ENCODE assay signal across 9 cellular contexts in the genomic region with DNA sequence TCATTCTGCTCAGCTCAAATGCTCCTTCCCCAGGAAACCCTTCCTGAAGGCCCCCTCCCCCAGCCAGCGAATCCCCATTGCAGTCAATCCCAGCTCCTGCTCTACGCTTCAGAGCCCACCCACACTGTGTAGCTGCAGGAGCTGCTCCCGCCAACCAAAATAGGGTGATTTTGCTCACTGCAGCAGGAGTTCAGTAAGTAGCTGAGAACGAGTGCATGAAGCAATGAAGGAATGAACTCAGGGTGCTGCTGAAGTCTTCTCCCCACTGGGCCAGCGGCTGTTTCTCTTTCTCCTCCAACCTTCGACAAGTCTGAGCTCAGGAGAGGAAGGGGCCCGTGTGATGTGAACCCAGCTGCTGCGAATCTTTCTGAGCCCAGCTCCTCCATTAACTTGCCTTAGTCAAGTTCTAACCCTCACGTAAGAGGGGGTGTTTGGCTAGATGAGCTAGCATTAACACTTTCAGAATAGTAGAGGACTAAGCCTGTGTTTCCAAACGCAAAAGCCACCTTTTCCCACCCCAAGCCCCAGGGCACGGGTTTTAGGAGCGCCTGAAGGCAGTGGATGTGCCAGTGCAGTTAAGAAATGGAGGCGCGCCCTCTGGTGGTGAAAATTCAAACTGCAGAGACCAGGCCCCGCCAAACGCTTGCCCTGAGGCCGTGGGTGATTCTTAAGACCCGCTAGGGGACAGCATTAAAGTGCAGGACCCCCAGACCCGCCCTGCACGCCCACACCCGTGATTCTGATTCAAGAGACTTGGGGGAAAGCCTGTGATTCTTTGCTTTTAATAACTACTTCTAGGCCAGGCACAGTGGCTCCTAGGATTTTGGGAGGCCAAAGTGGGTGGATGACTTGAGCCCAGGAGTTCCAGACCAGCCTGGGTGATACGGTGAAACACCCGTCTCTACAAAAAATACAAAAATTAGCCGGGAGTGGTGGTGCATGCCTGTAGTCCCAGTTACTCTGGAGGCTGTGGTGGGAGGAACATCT. TPM values are rescaled to one million over a fixed set of nuclear protein-coding genes. Genes with fewer than 3 reads are reported as not detected.
DNase-seq lines count a peak whose midpoint lies in the region; ATAC-seq and TF ChIP-seq lines count a peak whose summit lies in the region.
"Had no signal": no experiment of that assay in that cellular context is flagged by ENCODE, and none has a peak within 500 bp of the region (broad histone marks: within the 10 kb centered on the region; RNA-seq: fewer than 3 reads in every experiment).

No MANE protein-coding gene starts in this region.

- H3K4me1 ChIP-seq in SJSA1 (replicated peaks) (no peaks in the 10 kb centered on the region), adrenal gland (replicated peaks in 1 of 2) (no peaks in the 10 kb centered on the region), spleen (peaks cover 0 to 5% (median 0%) of the 10 kb centered on the region in 6 donors)

- peak; percentile 51 to 66 (median 56) for DNase-seq in NCI-H1417 (lab: John Stamatoyannopoulos, UW)
- no peak for DNase-seq in NCI-H1417 treated with DMSO at 0.1 percent for 48 hours (lab: John Stamatoyannopoulos, UW)
- peak; percentile 50 to 63 for DNase-seq in SJSA1 (ENCODE audit: low read depth in 1 of 2, low spot score in 2 of 2)
- peak; percentile 29 to 76 (median 60) for DNase-seq in adrenal gland
- DNase-seq in hepatic stellate cell (ENCODE audit: low spot score): peak; percentile 52
- peak; percentile 83 for DNase-seq in spleen
- DNase-seq in epidermal melanocyte (ENCODE audit: insufficient read length, low spot score): no peak

- WGBS in adrenal gland, 4 donors: 22 to 42% (median 27%) methylated on average over 13 to 24 of the region's 24 CpGs
- 27 to 30% (median 28%) methylated on average over 18 to 24 of the region's 24 CpGs for WGBS in spleen, 5 donors

- H3K27me3 ChIP-seq in SJSA1 (replicated peaks) (no peaks in the 10 kb centered on the region), adrenal gland (no peaks in the 10 kb centered on the region), spleen (replicated peaks in 1 of 7) (peaks cover 0 to 33% (median 0%) of the 10 kb centered on the region in 7 donors)

- TF ChIP-seq CTCF in adrenal gland (IDR thresholded peaks at IDR 0.05) (peak; percentile 60 to 93 (median 73)), spleen (IDR thresholded peaks at IDR 0.05 in 8 of 11, conservative IDR thresholded peaks at IDR 0.05 in 3 of 11) (peak; percentile 19 to 92 (median 86))

- TF ChIP-seq POLR2A in adrenal gland (IDR thresholded peaks at IDR 0.05) (no peak), spleen (IDR thresholded peaks at IDR 0.05) (no peak)

- H3K4me3 ChIP-seq in SJSA1 (no peak overlapping the region), adrenal gland (no peak overlapping the region), spleen (no peak overlapping the region)

- ATAC-seq in HG03442 (IDR thresholded peaks at IDR 0.05; ENCODE audit: unreplicated experiment): peak; percentile 46

- H3K27ac ChIP-seq in SJSA1: no peak overlapping the region
- H3K27ac ChIP-seq in adrenal gland: no peak overlapping the region
- no peak overlapping the region for H3K27ac ChIP-seq in spleen

- H3K36me3 ChIP-seq in SJSA1 (no peaks in the 10 kb centered on the region), adrenal gland (replicated peaks in 1 of 2) (no peaks in the 10 kb centered on the region), spleen (no peaks in the 10 kb centered on the region)

- no peaks in the 10 kb centered on the region for H3K9me3 ChIP-seq in SJSA1 (replicated peaks)
- no peaks in the 10 kb centered on the region for H3K9me3 ChIP-seq in adrenal gland (replicated peaks in 1 of 3)
- peaks cover 0 to 23% (median 14%) of the 10 kb centered on the region in 8 donors for H3K9me3 ChIP-seq in spleen

- intact Hi-C loops in adrenal gland (cut with DNase I): loop anchor here in 1 of 2 donors (5.0 to 10.0 kb wide), 2 partner anchors 112 to 136 kb away; no protein-coding TSS in a partner anchor
- intact Hi-C loops in spleen (cut with DNase I; ENCODE audit: low total_unique reads): loop anchor here (5.0 kb wide), 1 partner anchor 127 kb away; no protein-coding TSS in a partner anchor

RNA-seq across cellular contexts. Expression of a gene that starts 11.9 kb away (rescaled TPM):
- not detected in 2 replicates for total RNA-seq in SJSA1 (2014; rRNA removed; shearing (Covaris generic))
- total RNA-seq in adrenal gland (under 1 TPM in 2 of 8 donors, not detected in 6; 0.11 to 0.31 TPM), spleen (not detected)
- polyA plus RNA-seq in adrenal gland (not detected), spleen (not detected)
- total RNA-seq: glomerular endothelial cell had no signal

RNA-seq across cellular contexts. Expression of a gene that starts 31.9 kb away (rescaled TPM):
- total RNA-seq in SJSA1 (2014; rRNA removed; shearing (Covaris generic)): 0.42 TPM in 1 of 2 replicates, not detected in the other
- total RNA-seq in adrenal gland: 1,000 to 10,000 TPM in 2 of 8 donors, 100 to 1,000 TPM in 6; 374 to 1,055 (median 696) TPM
- polyA plus RNA-seq in adrenal gland: 100 to 1,000 TPM in 1 of 3 donors, 10 to 100 TPM in 2; 83.6 to 441 (median 89.2) TPM
- total RNA-seq in spleen: 100 to 1,000 TPM in 6 of 7 donors, 10 to 100 TPM in 1; 67.3 to 216 (median 169) TPM
- 10 to 100 TPM; 11.5 to 58.2 (median 41.4) TPM for polyA plus RNA-seq in spleen

RNA-seq across cellular contexts. Expression of a gene that starts 40.0 kb away (rescaled TPM):
- not detected in 2 replicates for total RNA-seq in SJSA1 (2014; rRNA removed; shearing (Covaris generic))
- not detected for total RNA-seq in adrenal gland
- not detected for polyA plus RNA-seq in adrenal gland
- not detected for total RNA-seq in spleen
- polyA plus RNA-seq in spleen: not detected
- total RNA-seq: glomerular endothelial cell had no signal

Comparison
In these comparisons a context has a peak if more than half of its experiments do, and no peak if none do; other contexts are left out.
1. DNase-seq: peak in NCI-H1417 (3 of 3), SJSA1 (2 of 2), adrenal gland (7 of 7), hepatic stellate cell (single experiment) and spleen (single experiment); none in NCI-H1417 treated with DMSO at 0.1 percent for 48 hours (single experiment) and epidermal melanocyte (single experiment).
2. RNA of a gene that starts 31.9 kb away (total RNA-seq): 374 to 1,055 TPM in adrenal gland and 67.3 to 216 TPM in spleen; 0.42 TPM in SJSA1; every median in the first group is over 10 times any median in the second.